In the genomic region with DNA sequence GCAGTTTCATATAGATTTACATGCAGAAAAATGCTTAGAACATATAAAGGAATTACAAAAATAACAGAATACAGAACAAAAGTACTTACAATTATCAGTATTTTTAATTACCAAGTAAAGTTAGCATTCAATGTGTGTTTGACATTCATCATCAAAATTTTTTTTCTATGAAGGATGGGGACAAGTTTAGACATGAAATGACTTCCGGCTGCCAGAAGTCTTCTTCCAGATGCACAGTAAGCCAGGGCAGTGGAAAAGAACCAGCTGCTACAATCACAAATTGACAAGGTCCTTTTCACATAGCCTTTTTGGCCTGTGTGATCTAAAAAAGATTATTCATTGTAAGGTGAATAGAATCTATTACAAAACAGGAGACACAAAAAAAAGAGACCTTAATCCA, we compare ENCODE assay signal across 21 cellular contexts.
DNase-seq lines count a peak whose midpoint lies in the region; ATAC-seq and TF ChIP-seq lines count a peak whose summit lies in the region.
"Had no signal": no experiment of that assay in that cellular context is flagged by ENCODE, and none has a peak within 500 bp of the region (broad histone marks: within the 10 kb centered on the region; RNA-seq: fewer than 3 reads in every experiment).

No MANE protein-coding gene starts in this region.

- no peak for TF ChIP-seq CTCF in smooth muscle cell (IDR thresholded peaks at IDR 0.05; ENCODE audit: borderline replicate concordance, insufficient read depth, poor library complexity, severe bottlenecking)
- TF ChIP-seq CTCF in colonic mucosa (IDR thresholded peaks at IDR 0.05): no peak

- 61% methylated on average over 1 of the region's 1 CpG for WGBS in smooth muscle cell (ENCODE audit: low lambda C conversion rate)

- H3K79me2 ChIP-seq in smooth muscle cell (ENCODE audit: low read depth): no peaks in the 10 kb centered on the region

- peak overlapping the region; percentile 72 for H3K4me2 ChIP-seq in smooth muscle cell

- ATAC-seq in HG02885 (IDR thresholded peaks at IDR 0.05; ENCODE audit: poor library complexity, unreplicated experiment): no peak
- ATAC-seq: left colon, natural killer cell, T-cell had no signal

- H3K27me3 ChIP-seq in smooth muscle cell (ENCODE audit: low read depth): no peaks in the 10 kb centered on the region
- H3K27me3 ChIP-seq in colonic mucosa: no peaks in the 10 kb centered on the region
- H3K27me3 ChIP-seq: adrenal gland, upper lobe of left lung had no signal

- peak; percentile 19 for DNase-seq in NCI-H1694 (lab: John Stamatoyannopoulos, UW)
- no peak for DNase-seq in NCI-H1694 treated with DMSO at 0.1 percent for 48 hours (lab: John Stamatoyannopoulos, UW)
- peak; percentile 51 for DNase-seq in NCI-H2171 (lab: John Stamatoyannopoulos, UW)
- DNase-seq in epithelial cell of prostate (ENCODE audit: low read depth, low spot score): no peak
- DNase-seq in smooth muscle cell (lab: John Stamatoyannopoulos, UW; ENCODE audit: unreplicated experiment): no peak
- no peak for DNase-seq in colonic mucosa
- DNase-seq in ureter (ENCODE audit: low spot score): no peak
- DNase-seq: activated CD4-positive, alpha-beta T cell treated with anti-CD3 and anti-CD28 coated beads for 4 hours; activated gamma-delta T cell; adrenal gland; COR-L47; GOT3; left colon; natural killer cell; NCI-H1436; NCI-H748 treated with DMSO at 0.1 percent for 48 hours; OCI-M1; SHP77; T-cell; upper lobe of left lung had no signal

- intact Hi-C loops in colonic mucosa (cut with DNase I): no loop called here

- peak overlapping the region; percentile 78 for H3K27ac ChIP-seq in epithelial cell of prostate
- H3K27ac ChIP-seq in smooth muscle cell (ENCODE audit: low read depth): peak overlapping the region; percentile 54
- H3K27ac ChIP-seq in colonic mucosa: no peak overlapping the region
- H3K27ac ChIP-seq: adrenal gland, upper lobe of left lung had no signal

- peaks cover 12% of the 10 kb centered on the region for H4K20me1 ChIP-seq in smooth muscle cell (ENCODE audit: low read depth)

- peaks cover 6% of the 10 kb centered on the region for H3F3A ChIP-seq in smooth muscle cell (ENCODE audit: low read depth)

- H3K36me3 ChIP-seq in smooth muscle cell (ENCODE audit: low read depth): peaks cover 3% of the 10 kb centered on the region
- no peaks in the 10 kb centered on the region for H3K36me3 ChIP-seq in colonic mucosa
- H3K36me3 ChIP-seq: adrenal gland had no signal

- H3K9ac ChIP-seq in smooth muscle cell (ENCODE audit: low read depth) (no peak overlapping the region), colonic mucosa (ENCODE audit: low read depth in 2 of 2, low read length in 2 of 2) (no peak overlapping the region)

- no peak overlapping the region for H2AFZ ChIP-seq in smooth muscle cell (ENCODE audit: low read depth)

- H3K4me1 ChIP-seq in smooth muscle cell (ENCODE audit: low read depth) (peaks cover 12% of the 10 kb centered on the region), colonic mucosa (no peaks in the 10 kb centered on the region)
- H3K4me1 ChIP-seq: adrenal gland, upper lobe of left lung had no signal

- H3K9me3 ChIP-seq in smooth muscle cell (replicated peaks; ENCODE audit: low read depth) (no peaks in the 10 kb centered on the region), colonic mucosa (no peaks in the 10 kb centered on the region)
- H3K9me3 ChIP-seq: adrenal gland, upper lobe of left lung had no signal

- H3K4me3 ChIP-seq in smooth muscle cell (no peak overlapping the region), colonic mucosa (no peak overlapping the region)
- H3K4me3 ChIP-seq: adrenal gland, upper lobe of left lung had no signal

Comparison
In these comparisons a context has a peak if more than half of its experiments do, and no peak if none do; other contexts are left out.
1. DNase-seq: peak in NCI-H1694 (single experiment) and NCI-H2171 (single experiment); none in NCI-H1694 treated with DMSO at 0.1 percent for 48 hours (single experiment), epithelial cell of prostate (single experiment), smooth muscle cell (single experiment), colonic mucosa (single experiment) and ureter (single experiment).